27 cellular contexts compared by ENCODE assay signal in the genomic region with DNA sequence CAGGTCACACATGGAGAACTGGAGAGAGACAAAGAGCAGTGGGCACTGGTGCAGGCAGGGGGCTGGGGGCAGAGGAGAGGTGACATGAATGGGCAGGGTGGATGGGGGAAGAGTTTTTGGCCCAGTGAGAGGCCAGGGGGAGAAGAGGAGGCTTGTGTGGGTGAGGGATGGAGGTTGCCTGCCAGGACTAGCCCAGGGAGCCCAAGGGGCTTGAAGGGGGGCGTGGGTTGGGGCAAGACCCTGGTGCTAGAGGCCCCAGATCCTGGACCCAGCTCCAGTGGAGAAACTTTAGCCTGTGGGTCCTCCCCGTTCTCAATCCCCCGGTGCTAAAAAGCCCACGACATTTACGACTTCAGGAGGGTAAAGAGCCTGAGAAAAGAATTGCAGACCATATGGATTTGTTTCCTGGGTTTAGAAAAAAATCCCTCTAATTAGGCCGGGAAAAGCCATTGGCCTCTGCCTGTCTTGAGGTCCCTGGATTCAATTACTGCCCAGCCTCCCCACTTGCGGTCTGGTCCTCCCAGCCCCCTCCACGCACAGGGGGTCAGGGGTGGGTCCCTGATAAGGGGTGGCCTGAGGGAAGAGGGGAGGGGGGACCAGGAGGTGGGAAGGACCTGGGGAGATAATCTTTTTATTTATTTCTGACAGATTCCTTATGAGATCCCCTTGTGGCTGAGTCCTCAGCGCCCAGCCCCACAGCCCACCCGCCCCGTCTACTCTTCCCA. TPM values are rescaled to one million over a fixed set of nuclear protein-coding genes. Genes with fewer than 3 reads are reported as not detected.
A peak's percentile ranks its signal among the peaks of the same experiment; 100 is the strongest.
DNase-seq lines count a peak whose midpoint lies in the region; ATAC-seq and TF ChIP-seq lines count a peak whose summit lies in the region.
"Had no signal": no experiment of that assay in that cellular context is flagged by ENCODE, and none has a peak within 500 bp of the region (broad histone marks: within the 10 kb centered on the region; RNA-seq: fewer than 3 reads in every experiment).

No MANE protein-coding gene starts in this region.

- peak overlapping the region; percentile 95 for H3K18ac ChIP-seq in neuronal stem cell (ENCODE audit: low read length)

- peak overlapping the region; percentile 78 for H2BK5ac ChIP-seq in neuronal stem cell (ENCODE audit: low read length)

- no peak overlapping the region for H4K91ac ChIP-seq in neuronal stem cell (ENCODE audit: low read depth, low read length, poor library complexity)

- H4K8ac ChIP-seq in neuronal stem cell (ENCODE audit: low read depth, low read length) = peak overlapping the region; percentile 92

- H3K36me3 ChIP-seq in neuronal stem cell (replicated peaks in 1 of 2; ENCODE audit: control insufficient read depth in 2 of 2, insufficient read depth in 2 of 2, low read length in 2 of 2) = no peaks in the 10 kb centered on the region
- H3K36me3 ChIP-seq: heart right ventricle, stomach, thyroid gland, vagina had no signal

- H3K23ac ChIP-seq in neuronal stem cell (ENCODE audit: low read depth, low read length, poor library complexity) = no peak overlapping the region

- H3K14ac ChIP-seq in neuronal stem cell (ENCODE audit: low read length) = peak overlapping the region; percentile 6

- no peak overlapping the region for H3K4me2 ChIP-seq in neuronal stem cell (ENCODE audit: insufficient read depth, low read length, poor library complexity, severe bottlenecking)
- H3K4me2 ChIP-seq: A549, PC-9, smooth muscle cell had no signal

- no peak overlapping the region for H3K27ac ChIP-seq in neuronal stem cell (replicated peaks; ENCODE audit: low read length)
- H3K27ac ChIP-seq: A549, heart right ventricle, PC-9, stomach, thyroid gland, vagina had no signal

- DNase-seq in activated T-cell treated with anti-CD3 and anti-CD28 coated beads, Interleukin-2, amount 50 U/mL, for 1 hour = peak; percentile 6
- DNase-seq in activated T-cell treated with anti-CD3 and anti-CD28 coated beads, Interleukin-2, amount 50 U/mL, for 48 hours = no peak
- DNase-seq in DMS 273 treated with DMSO at 0.1 percent for 48 hours (lab: John Stamatoyannopoulos, UW) (peak; percentile 34), WTC11 (ENCODE audit: low spot score) (peak; percentile 4), neuronal stem cell (ENCODE audit: low spot score) (no peak), COR-L47 (lab: John Stamatoyannopoulos, UW) (no peak)
- no peak for DNase-seq in NK-92 treated with Interleukin-12 subunit alpha and Interleukin-12 subunit beta, amount 100 ng/mL, for 24 hours (lab: John Stamatoyannopoulos, UW)
- DNase-seq: activated CD4-positive, alpha-beta T cell treated with anti-CD3 and anti-CD28 coated beads for 36 hours; activated gamma-delta T cell treated with Interleukin-2 at 50 U/mL for 16 hours; activated naive CD8-positive, alpha-beta T cell treated with anti-CD3 and anti-CD28 coated beads, Interleukin-2, amount 50 U/mL, for 24 hours; CD4-positive, CD25-positive, alpha-beta regulatory T cell; cerebellar nuclear complex; heart right ventricle; KBM-7; NCI-H1092 treated with DMSO at 0.1 percent for 48 hours; NCI-H1694 treated with DMSO at 0.1 percent for 48 hours; NCI-H510A; PC-9; stimulated activated CD4-positive, alpha-beta T cell treated with anti-CD3 and anti-CD28 coated beads, Interleukin-2, amount 100 ng/mL, for 24 hours; stomach; thyroid gland had no signal

- no peak for TF ChIP-seq CTCF in WTC11 (IDR thresholded peaks at IDR 0.05)

- peaks cover 3% of the 10 kb centered on the region; the same call in 1 of the 2 replicates for H3K4me1 Mint-ChIP-seq in WTC11

- ATAC-seq in WTC11 (no peak), HG02642 (IDR thresholded peaks at IDR 0.05; ENCODE audit: poor library complexity, unreplicated experiment) (no peak)
- ATAC-seq: A549; activated CD4-positive, alpha-beta T cell treated with anti-CD3 and anti-CD28 coated beads for 36 hours; activated naive CD8-positive, alpha-beta T cell treated with anti-CD3 and anti-CD28 coated beads, Interleukin-2, amount 50 U/mL, for 24 hours; heart right ventricle had no signal

- no CpG with 5 or more reads among the region's 11 CpGs for WGBS in neuronal stem cell (ENCODE audit: extremely low coverage in 2 of 2, insufficient read length in 2 of 2, insufficient replicate concordance in 1 of 2), 2 donors

- H3K4me3 ChIP-seq in neuronal stem cell (ENCODE audit: low read length in 2 of 2) = no peak overlapping the region
- H3K4me3 ChIP-seq: A549, heart right ventricle, PC-9, smooth muscle cell, stomach, thyroid gland, vagina had no signal

- no peaks in the 10 kb centered on the region for H3K9me3 ChIP-seq in neuronal stem cell (replicated peaks in 1 of 2; ENCODE audit: control insufficient read depth in 2 of 2, insufficient read depth in 1 of 2, low read depth in 1 of 2, low read length in 2 of 2)
- H3K9me3 ChIP-seq: A549, heart right ventricle, stomach, thyroid gland, vagina had no signal

- H3K27me3 Mint-ChIP-seq in WTC11 (ENCODE audit: low read depth) = no peaks in the 10 kb centered on the region; the same call in 1 of the 2 replicates

- H3K9me3 Mint-ChIP-seq in WTC11 = no peaks in the 10 kb centered on the region
- H3K9me3 Mint-ChIP-seq: activated naive CD8-positive, alpha-beta T cell treated with anti-CD3 and anti-CD28 coated beads, Interleukin-2, amount 50 U/mL, for 24 hours; CD4-positive, CD25-positive, alpha-beta regulatory T cell; neural crest cell; T-helper 2 cell treated with Interferon-gamma antibody and Interleukin-4, amounts not matched to agents 5 μg/mL and 100 μg/mL, for 36 hours had no signal

- H3K79me1 ChIP-seq in neuronal stem cell (ENCODE audit: low read depth, low read length) = no peaks in the 10 kb centered on the region

- H3K9ac ChIP-seq in neuronal stem cell (ENCODE audit: low read depth, low read length, poor library complexity) = no peak overlapping the region

- POLR2A ChIA-PET in WTC11 (lab: Charles Lee) = no interaction called here

- H3K27me3 ChIP-seq in neuronal stem cell (ENCODE audit: control insufficient read depth in 3 of 3, insufficient read depth in 3 of 3, low read depth in 1 of 3, low read length in 3 of 3) = peaks cover 0 to 49% (median 2%) of the 10 kb centered on the region in 3 experiments
- H3K27me3 ChIP-seq: thyroid gland, vagina had no signal

- CTCF ChIA-PET in WTC11 (lab: Charles Lee) = interaction anchor here (0.6 to 1.9 kb wide), 4 partner anchors 28 to 149 kb away, joined by 3 to 9 read pairs (median 6); no protein-coding TSS in a partner anchor

- H3K4me1 ChIP-seq in neuronal stem cell (ENCODE audit: control insufficient read depth in 2 of 2, insufficient read depth in 1 of 2, low read depth in 1 of 2, low read length in 2 of 2) = peaks cover 0 to 11% of the 10 kb centered on the region in 2 donors
- H3K4me1 ChIP-seq: A549, vagina had no signal

- peak overlapping the region; percentile 84 for H2AK5ac ChIP-seq in neuronal stem cell (ENCODE audit: low read depth, low read length)

- no peak overlapping the region for H3K27ac Mint-ChIP-seq in WTC11
- H3K27ac Mint-ChIP-seq: activated CD4-positive, alpha-beta T cell treated with anti-CD3 and anti-CD28 coated beads for 36 hours; activated naive CD8-positive, alpha-beta T cell treated with anti-CD3 and anti-CD28 coated beads, Interleukin-2, amount 50 U/mL, for 24 hours; CD4-positive, CD25-positive, alpha-beta regulatory T cell; T-helper 2 cell treated with Interferon-gamma antibody and Interleukin-4, amounts not matched to agents 5 μg/mL and 100 μg/mL, for 36 hours had no signal

- H2AFZ ChIP-seq in neuronal stem cell (ENCODE audit: low read length) = no peak overlapping the region
- H2AFZ ChIP-seq: PC-9 had no signal

- H2BK15ac ChIP-seq in neuronal stem cell (ENCODE audit: low read length) = peak overlapping the region; percentile 96

- no peak overlapping the region for H3K4me3 Mint-ChIP-seq in WTC11
- H3K4me3 Mint-ChIP-seq: activated CD4-positive, alpha-beta T cell treated with anti-CD3 and anti-CD28 coated beads for 36 hours; activated naive CD8-positive, alpha-beta T cell treated with anti-CD3 and anti-CD28 coated beads, Interleukin-2, amount 50 U/mL, for 24 hours; CD4-positive, CD25-positive, alpha-beta regulatory T cell; neural crest cell; T-helper 2 cell treated with Interferon-gamma antibody and Interleukin-4, amounts not matched to agents 5 μg/mL and 100 μg/mL, for 36 hours had no signal

- no peaks in the 10 kb centered on the region for H3K36me3 Mint-ChIP-seq in WTC11
- H3K36me3 Mint-ChIP-seq: CD4-positive, CD25-positive, alpha-beta regulatory T cell had no signal

- peak overlapping the region; percentile 84 for H2BK12ac ChIP-seq in neuronal stem cell (ENCODE audit: low read length)

- H2BK120ac ChIP-seq in neuronal stem cell (ENCODE audit: low read depth, low read length) = no peak overlapping the region

- no peak overlapping the region for H3K4ac ChIP-seq in neuronal stem cell (ENCODE audit: low read length)

TF ChIP-seq in WTC11, 78 proteins besides CTCF, POLR2A, EP300 and RAD21 (continues in another document):
- TF ChIP-seq, protein P1, sequence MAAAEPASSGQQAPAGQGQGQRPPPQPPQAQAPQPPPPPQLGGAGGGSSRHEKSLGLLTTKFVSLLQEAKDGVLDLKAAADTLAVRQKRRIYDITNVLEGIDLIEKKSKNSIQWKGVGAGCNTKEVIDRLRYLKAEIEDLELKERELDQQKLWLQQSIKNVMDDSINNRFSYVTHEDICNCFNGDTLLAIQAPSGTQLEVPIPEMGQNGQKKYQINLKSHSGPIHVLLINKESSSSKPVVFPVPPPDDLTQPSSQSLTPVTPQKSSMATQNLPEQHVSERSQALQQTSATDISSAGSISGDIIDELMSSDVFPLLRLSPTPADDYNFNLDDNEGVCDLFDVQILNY (CRISPR knock-in tag; IDR thresholded peaks at IDR 0.05) = no peak

RNA-seq across cellular contexts. Expression of gene NGFR, which starts 33.0 kb away (rescaled TPM):
- total RNA-seq in WTC11 (2021) = 11.3 to 12.4 TPM (median 12.1 TPM) in 3 replicates
- polyA plus RNA-seq in neuronal stem cell (2013, experiment 1 of 2) = 29.4 TPM
- polyA plus RNA-seq in neuronal stem cell (2013, experiment 2 of 2) = 29.5 TPM
- polyA plus RNA-seq: CD4-positive, CD25-positive, alpha-beta regulatory T cell had no signal

RNA-seq across cellular contexts. Expression of gene NXPH3, which starts 47.6 kb away (rescaled TPM):
- total RNA-seq in WTC11 (2021) = 2.3 to 3.4 TPM (median 2.4 TPM) in 3 replicates
- polyA plus RNA-seq in neuronal stem cell (2013, experiment 1 of 2) = 2.9 TPM
- polyA plus RNA-seq in neuronal stem cell (2013, experiment 2 of 2) = 2.8 TPM
- total RNA-seq: CD4-positive, CD25-positive, alpha-beta regulatory T cell; PC-9 had no signal
- polyA plus RNA-seq: CD4-positive, CD25-positive, alpha-beta regulatory T cell had no signal

Comparison
In these comparisons a context has a peak if more than half of its experiments do, and no peak if none do; other contexts are left out.
1. DNase-seq: peak in activated T-cell treated with anti-CD3 and anti-CD28 coated beads, Interleukin-2, amount 50 U/mL, for 1 hour (single experiment), DMS 273 treated with DMSO at 0.1 percent for 48 hours (single experiment) and WTC11 (single experiment); none in activated T-cell treated with anti-CD3 and anti-CD28 coated beads, Interleukin-2, amount 50 U/mL, for 48 hours (0 of 2), neuronal stem cell (single experiment), NK-92 treated with Interleukin-12 subunit alpha and Interleukin-12 subunit beta, amount 100 ng/mL, for 24 hours (single experiment) and COR-L47 (single experiment).